23 cellular contexts compared by ENCODE assay signal in genomic region chr15:36742696-36743095, GRCh38.
DNase-seq lines count a peak whose midpoint lies in the region; ATAC-seq and TF ChIP-seq lines count a peak whose summit lies in the region.
"Had no signal": no experiment of that assay in that cellular context is flagged by ENCODE, and none has a peak within 500 bp of the region (broad histone marks: within the 10 kb centered on the region; RNA-seq: fewer than 3 reads in every experiment).

No MANE protein-coding gene starts in this region.

- H3K9me2 ChIP-seq in hepatocyte (replicated peaks; ENCODE audit: insufficient read depth): no peaks in the 10 kb centered on the region
- H3K9me2 ChIP-seq: SK-N-SH had no signal

- H3K27ac ChIP-seq in hepatocyte: no peak overlapping the region
- H3K27ac ChIP-seq: esophagus muscularis mucosa, HL-60, neutrophil had no signal

- 29% methylated on average over 1 of the region's 1 CpG for WGBS in hepatocyte (ENCODE audit: low lambda C conversion rate, missing lambda C conversion rate)

- H4K20me1 ChIP-seq in hepatocyte (ENCODE audit: insufficient read depth, poor library complexity, severe bottlenecking): no peaks in the 10 kb centered on the region

- no peaks in the 10 kb centered on the region for H3K36me3 ChIP-seq in hepatocyte (replicated peaks; ENCODE audit: insufficient read depth, low read depth)
- H3K36me3 ChIP-seq: neutrophil had no signal

- H2AFZ ChIP-seq in hepatocyte: no peak overlapping the region

- H3K4me2 ChIP-seq in hepatocyte: no peak overlapping the region
- H3K4me2 ChIP-seq: SK-N-SH had no signal

- TF ChIP-seq CTCF in hepatocyte (IDR thresholded peaks at IDR 0.05; ENCODE audit: poor library complexity): no peak

- no peak overlapping the region for H3K4me3 ChIP-seq in hepatocyte
- H3K4me3 ChIP-seq: esophagus muscularis mucosa had no signal

- no peaks in the 10 kb centered on the region for H3K27me3 ChIP-seq in hepatocyte
- H3K27me3 ChIP-seq: esophagus muscularis mucosa, neutrophil had no signal

- peak; percentile 6 for DNase-seq in hepatocyte (ENCODE audit: low spot score)
- DNase-seq in C1 segment of cervical spinal cord (lab: John Stamatoyannopoulos, UW): no peak
- DNase-seq in NCI-H774 (lab: John Stamatoyannopoulos, UW): no peak
- DNase-seq in stimulated activated CD4-positive, alpha-beta T cell treated with anti-CD3 and anti-CD28 coated beads, Interleukin-12 subunit alpha, Interleukin-12 subunit beta, amount 100 ng/mL, for 4 hours: no peak
- DNase-seq: activated B cell treated with CpG ODN at 0.5 μM for 24 hours; activated CD4-positive, alpha-beta memory T cell treated with anti-CD3 and anti-CD28 coated beads, Interleukin-2, amount 10 ng/mL, durations not matched to agents 7 days and 5 days; activated naive CD4-positive, alpha-beta T cell treated with anti-CD3 and anti-CD28 coated beads, Interleukin-2, amount 50 U/mL, for 16 hours; activated T-cell treated with anti-CD3 and anti-CD28 coated beads, Interleukin-2, amount 50 U/mL, for 1 hour; aorta; effector CD8-positive, alpha-beta T cell; left ventricle myocardium superior; NCI-H187 treated with DMSO at 0.1 percent for 48 hours; NCI-H446; SK-N-SH; stimulated activated naive B cell treated with anti-CD40 and anti-IgM and Interleukin-4, amounts not matched to agents 10 μg/mL and 1 μg/mL and 100 μg/mL, for 72 hours had no signal

- no peaks in the 10 kb centered on the region for H3K9me3 ChIP-seq in hepatocyte (ENCODE audit: low read depth)
- H3K9me3 ChIP-seq: esophagus muscularis mucosa, neutrophil, SK-N-SH had no signal

- H3K79me2 ChIP-seq in hepatocyte: no peaks in the 10 kb centered on the region

- ATAC-seq in GM18511 (IDR thresholded peaks at IDR 0.05; ENCODE audit: unreplicated experiment): peak; percentile 68
- ATAC-seq in HG02610 (IDR thresholded peaks at IDR 0.05; ENCODE audit: unreplicated experiment): peak; percentile 84
- ATAC-seq in HG03460 (IDR thresholded peaks at IDR 0.05; ENCODE audit: unreplicated experiment): peak; percentile 76
- no peak for ATAC-seq in GM18870 (IDR thresholded peaks at IDR 0.05; ENCODE audit: unreplicated experiment)
- ATAC-seq: left ventricle myocardium superior; sciatic nerve; stimulated activated naive B cell treated with anti-CD40 and anti-IgM and Interleukin-4, amounts not matched to agents 10 μg/mL and 1 μg/mL and 100 μg/mL, for 72 hours had no signal

- no peaks in the 10 kb centered on the region for H3K4me1 ChIP-seq in hepatocyte (ENCODE audit: insufficient read depth)
- H3K4me1 ChIP-seq: esophagus muscularis mucosa had no signal
